ENCODE assay signal across 9 cellular contexts in the genomic region with DNA sequence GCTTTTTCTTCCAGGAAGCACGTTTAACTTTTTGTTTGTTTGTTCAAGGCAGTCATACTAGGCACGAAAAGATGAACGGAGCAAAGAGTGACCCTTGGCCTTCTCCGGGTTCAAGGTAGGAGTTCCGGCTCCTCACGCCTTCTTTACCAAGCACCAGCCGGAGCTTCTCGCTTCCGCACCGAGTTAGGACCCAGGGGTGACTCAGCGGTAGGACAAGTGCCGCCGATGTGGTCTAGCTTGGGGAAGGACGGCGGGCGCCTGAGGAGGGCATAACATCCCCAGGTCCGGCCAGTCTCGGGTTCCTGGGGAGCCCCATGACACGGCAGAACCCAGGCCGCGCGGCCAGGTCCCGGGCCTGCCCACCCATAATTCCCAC. TPM values are rescaled to one million over a fixed set of nuclear protein-coding genes. Genes with fewer than 3 reads are reported as not detected.
A peak's percentile ranks its signal among the peaks of the same experiment; 100 is the strongest.
DNase-seq lines count a peak whose midpoint lies in the region; ATAC-seq, FAIRE-seq and TF ChIP-seq lines count a peak whose summit lies in the region.
"Had no signal": no experiment of that assay in that cellular context is flagged by ENCODE, and none has a peak within 500 bp of the region (broad histone marks: within the 10 kb centered on the region; RNA-seq: fewer than 3 reads in every experiment).

No MANE protein-coding gene starts in this region.

- peak overlapping the region; percentile 41 for H2AFZ ChIP-seq in GM12878 (ENCODE audit: control insufficient read depth, low read depth, low read length)

- peak overlapping the region; percentile 89 for H3K4me2 ChIP-seq in BLaER1
- H3K4me2 ChIP-seq in GM12878 (ENCODE audit: control insufficient read depth, insufficient read depth) = peak overlapping the region; percentile 44

- H3K27ac ChIP-seq in BLaER1 = peak overlapping the region; percentile 83
- peak overlapping the region; percentile 89 for H3K27ac ChIP-seq in GM12878 (ENCODE audit: control insufficient read depth, insufficient read depth)

- SMC1A ChIA-PET in GM12878 (lab: Charles Lee; ENCODE audit: uncharacterized antibody, unreplicated experiment) = interaction anchor here (0.7 to 2.3 kb wide), 9 partner anchors 21 to 106 kb away, joined by 3 to 8 read pairs (median 3); no protein-coding TSS in a partner anchor

- RAD21 ChIA-PET in GM12878 (lab: Charles Lee; ENCODE audit: unreplicated experiment) = interaction anchor here (0.6 to 2.2 kb wide), 5 partner anchors 27 to 106 kb away, joined by 3 to 9 read pairs (median 7); a partner anchor contains a TSS

- H4K20me1 ChIP-seq in BLaER1 (peaks cover 46% of the 10 kb centered on the region), GM12878 (ENCODE audit: control insufficient read depth, insufficient read depth) (no peaks in the 10 kb centered on the region)

- H3K27me3 ChIP-seq in BLaER1 (no peaks in the 10 kb centered on the region), GM12878 (replicated peaks in 1 of 2; ENCODE audit: control insufficient read depth in 2 of 2, insufficient read depth in 2 of 2, low read length in 1 of 2) (no peaks in the 10 kb centered on the region)

- no peak for TF ChIP-seq POLR2A in GM12878 (IDR thresholded peaks at IDR 0.05; ENCODE audit: low read depth, low read length)

- intact Hi-C loops in GM12878 (cut with micrococcal nuclease; ENCODE audit: unreplicated experiment) = loop anchor here (1.0 to 10.0 kb wide), 3 partner anchors 57 to 909 kb away; a partner anchor contains a TSS

- TF ChIP-seq CTCF in GM12878 (IDR thresholded peaks at IDR 0.05 in 2 of 3, conservative IDR thresholded peaks at IDR 0.05 in 1 of 3; ENCODE audit: control insufficient read depth in 2 of 3, extremely low read depth in 1 of 3, insufficient read depth in 1 of 3, low read depth in 3 of 3, low read length in 3 of 3) = no peak

- peak overlapping the region; percentile 89 for H3K4me3 ChIP-seq in BLaER1
- peak overlapping the region; percentile 98 for H3K4me3 ChIP-seq in GM12878

- H3K79me2 ChIP-seq in GM12878 (ENCODE audit: control insufficient read depth, insufficient read depth, low read length) = peaks cover 50% of the 10 kb centered on the region

- in situ Hi-C loops in GM12878 (cut with MboI) = no loop called here

- H3K4me1 ChIP-seq in BLaER1 (peaks cover 33% of the 10 kb centered on the region), GM12878 (ENCODE audit: control insufficient read depth, insufficient read depth, low read length) (no peaks in the 10 kb centered on the region; the same call in 1 of the 2 replicates)

- peak; percentile 19 for ATAC-seq in GM19351 (IDR thresholded peaks at IDR 0.05; ENCODE audit: unreplicated experiment)
- ATAC-seq in HG03457 (IDR thresholded peaks at IDR 0.05; ENCODE audit: unreplicated experiment) = peak; percentile 21
- peak; percentile 71 for ATAC-seq in GM12878
- no peak for ATAC-seq in HG03521 (IDR thresholded peaks at IDR 0.05; ENCODE audit: unreplicated experiment)

- peaks cover 19% of the 10 kb centered on the region for H3K36me3 ChIP-seq in BLaER1
- peaks cover 2 to 7% of the 10 kb centered on the region in 2 experiments; a peak in 3 of 4 replicates for H3K36me3 ChIP-seq in GM12878 (ENCODE audit: control insufficient read depth in 2 of 2, insufficient read depth in 2 of 2, low read length in 1 of 2)

- POLR2A ChIA-PET in GM12878 (lab: Charles Lee) = interaction anchor here (0.6 to 1.9 kb wide), 8 partner anchors 14 to 326 kb away, joined by 3 to 13 read pairs (median 4); a partner anchor contains a TSS

- peak; percentile 42 for DNase-seq in SKM-1 treated with dmso at 0.1 percent for 144 hours (lab: John Stamatoyannopoulos, UW; ENCODE audit: unreplicated experiment)
- no peak for DNase-seq in GM12878 (ENCODE audit: low read depth, low spot score)
- DNase-seq in iris pigment epithelial cell (ENCODE audit: low read depth) = peak; percentile 54
- DNase-seq in stimulated activated CD4-positive, alpha-beta T cell treated with anti-CD3 and anti-CD28 coated beads, Interleukin-4, amount 100 ng/mL, for 24 hours = peak; percentile 70

- CTCF ChIA-PET in GM12878 (lab: Yijun Ruan, JAX) = interaction anchor here (0.6 to 4.2 kb wide), 14 partner anchors 9 to 215 kb away, joined by 3 to 32 read pairs (median 3); a partner anchor contains a TSS

- H3K9me3 ChIP-seq in BLaER1 (no peaks in the 10 kb centered on the region), GM12878 (replicated peaks; ENCODE audit: control insufficient read depth, insufficient read depth, low read length) (no peaks in the 10 kb centered on the region)

- peak overlapping the region; percentile 78 for H3K9ac ChIP-seq in BLaER1
- peak overlapping the region; percentile 86 for H3K9ac ChIP-seq in GM12878 (ENCODE audit: control insufficient read depth, insufficient read depth, low read length)

- 0% methylated on average over 23 of the region's 23 CpGs for WGBS in GM12878 (ENCODE audit: insufficient coverage, insufficient replicate concordance, low lambda C conversion rate, missing lambda C conversion rate)

- TSS peak; percentile 85 for BruUV-seq in GM12878 (replicated peaks; lab: Mats Ljungman, UMichigan)

- no peak for FAIRE-seq in GM12878 (lab: Jason Lieb, UNC)

- TF ChIP-seq RAD21 in GM12878 (IDR thresholded peaks at IDR 0.05; ENCODE audit: insufficient read depth, low read depth, low read length) = no peak

- TF ChIP-seq EP300 in GM12878 (IDR thresholded peaks at IDR 0.05; ENCODE audit: borderline replicate concordance in 1 of 2, control insufficient read depth in 1 of 2, low read depth in 2 of 2, low read length in 2 of 2) = no peak

RNA-seq across cellular contexts. Expression of a gene that starts 0.4 kb away (rescaled TPM):
- 44.7 and 51.5 TPM in 2 replicates for total RNA-seq in GM12878 (2013; cell fraction: nucleolus; rRNA removed)
- total RNA-seq in GM12878 (2014; rRNA removed) (58.7 and 68.4 TPM in 2 replicates), GM12878 (2014; rRNA removed; fragmentation: Illumina TruSeq; extraction: Trizol) (89.3 and 96.9 TPM in 2 replicates), GM12878 (2021) (166 and 170 TPM in 2 replicates)
- polyA plus RNA-seq in GM12878 (2011; ENCODE audit: low read depth) = 70.3 TPM
- polyA plus RNA-seq in GM12878 (2011; rRNA removed) (203 and 210 TPM in 2 replicates), GM12878 (2014; fragmentation: Illumina TruSeq; extraction: Trizol) (146 and 154 TPM in 2 replicates), GM12878 (2014; fragmentation: Nextera tagmentation; extraction: Ambion mirVana) (100 to 1,000 TPM; 267 to 271 TPM), GM12878 (2014; rRNA removed) (124 and 141 TPM in 2 replicates), GM12878 (2016; fragmentation: Nextera tagmentation; extraction: Ambion mirVana) (100 to 1,000 TPM; 235 to 250 TPM)
- 138 and 147 TPM in 2 replicates for polyA plus RNA-seq in GM12878 (2011; cell fraction: cytosol; rRNA removed)
- polyA plus RNA-seq in GM12878 (2011; cell fraction: nucleus; rRNA removed) = 80.0 and 90.5 TPM in 2 replicates
- 98.8 and 101 TPM in 2 replicates for polyA plus RNA-seq in GM12878 (2012)
- 119 and 123 TPM in 2 replicates for polyA minus RNA-seq in GM12878 (2011; rRNA and poly(A)+ RNA removed)
- 49.6 and 52.4 TPM in 2 replicates for polyA minus RNA-seq in GM12878 (2011; cell fraction: cytosol; rRNA and poly(A)+ RNA removed)
- 24.2 and 33.5 TPM in 2 replicates for polyA minus RNA-seq in GM12878 (2011; cell fraction: nucleus; rRNA and poly(A)+ RNA removed)

RNA-seq across cellular contexts. Expression of a gene that starts 28.2 kb away (rescaled TPM):
- total RNA-seq in GM12878 (2013; cell fraction: nucleolus; rRNA removed) = 2.6 and 2.9 TPM in 2 replicates
- 0.27 and 0.28 TPM in 2 replicates for total RNA-seq in GM12878 (2014; rRNA removed)
- total RNA-seq in GM12878 (2014; rRNA removed; fragmentation: Illumina TruSeq; extraction: Trizol) = 0.18 and 0.23 TPM in 2 replicates
- 1.2 and 1.4 TPM in 2 replicates for total RNA-seq in GM12878 (2021)
- polyA plus RNA-seq in GM12878 (2011; ENCODE audit: low read depth) = 0.77 TPM
- polyA plus RNA-seq in GM12878 (2011; rRNA removed) = 0.33 and 0.62 TPM in 2 replicates
- 0.30 and 0.33 TPM in 2 replicates for polyA plus RNA-seq in GM12878 (2011; cell fraction: cytosol; rRNA removed)
- polyA plus RNA-seq in GM12878 (2011; cell fraction: nucleus; rRNA removed) = 0.25 and 0.53 TPM in 2 replicates
- 1.2 TPM in 2 replicates for polyA plus RNA-seq in GM12878 (2012)
- polyA plus RNA-seq in GM12878 (2014; fragmentation: Illumina TruSeq; extraction: Trizol) = 0.16 and 0.59 TPM in 2 replicates
- under 1 TPM; 0.06 to 0.16 TPM for polyA plus RNA-seq in GM12878 (2014; fragmentation: Nextera tagmentation; extraction: Ambion mirVana)
- polyA plus RNA-seq in GM12878 (2014; rRNA removed) = 0.39 and 0.42 TPM in 2 replicates
- 1 to 10 TPM in 1 of 2 experiments, not detected in 1; 1.9 TPM for polyA plus RNA-seq in GM12878 (2016; fragmentation: Nextera tagmentation; extraction: Ambion mirVana)
- polyA minus RNA-seq in GM12878 (2011; rRNA and poly(A)+ RNA removed) = 1.4 and 1.6 TPM in 2 replicates
- 1.1 and 2.6 TPM in 2 replicates for polyA minus RNA-seq in GM12878 (2011; cell fraction: cytosol; rRNA and poly(A)+ RNA removed)
- polyA minus RNA-seq in GM12878 (2011; cell fraction: nucleus; rRNA and poly(A)+ RNA removed) = 0.36 and 2.6 TPM in 2 replicates

RNA-seq across cellular contexts. Expression of a gene that starts 40.5 kb away (rescaled TPM):
- 2.8 and 3.9 TPM in 2 replicates for total RNA-seq in GM12878 (2013; cell fraction: nucleolus; rRNA removed)
- total RNA-seq in GM12878 (2014; rRNA removed) = not detected in 2 replicates
- total RNA-seq in GM12878 (2014; rRNA removed; fragmentation: Illumina TruSeq; extraction: Trizol) = 0.04 TPM in 1 of 2 replicates, not detected in the other
- 0.08 TPM in 1 of 2 replicates, not detected in the other for total RNA-seq in GM12878 (2021)
- polyA plus RNA-seq in GM12878 (2011; ENCODE audit: low read depth) = 0.07 TPM
- polyA plus RNA-seq in GM12878 (2011; rRNA removed) = 0.04 and 0.11 TPM in 2 replicates
- 0.01 and 0.05 TPM in 2 replicates for polyA plus RNA-seq in GM12878 (2011; cell fraction: cytosol; rRNA removed)
- 0.45 and 0.50 TPM in 2 replicates for polyA plus RNA-seq in GM12878 (2011; cell fraction: nucleus; rRNA removed)
- polyA plus RNA-seq in GM12878 (2012) = 0.13 and 0.14 TPM in 2 replicates
- 0.06 and 0.08 TPM in 2 replicates for polyA plus RNA-seq in GM12878 (2014; fragmentation: Illumina TruSeq; extraction: Trizol)
- polyA plus RNA-seq in GM12878 (2014; fragmentation: Nextera tagmentation; extraction: Ambion mirVana) = under 1 TPM in 1 of 2 experiments, not detected in 1; 0.05 TPM
- 0.03 and 0.09 TPM in 2 replicates for polyA plus RNA-seq in GM12878 (2014; rRNA removed)
- under 1 TPM in 1 of 2 experiments, not detected in 1; 0.04 TPM for polyA plus RNA-seq in GM12878 (2016; fragmentation: Nextera tagmentation; extraction: Ambion mirVana)
- polyA minus RNA-seq in GM12878 (2011; rRNA and poly(A)+ RNA removed) = 0.05 and 0.15 TPM in 2 replicates
- not detected in 2 replicates for polyA minus RNA-seq in GM12878 (2011; cell fraction: cytosol; rRNA and poly(A)+ RNA removed)
- polyA minus RNA-seq in GM12878 (2011; cell fraction: nucleus; rRNA and poly(A)+ RNA removed) = 0.12 TPM in 1 of 2 replicates, not detected in the other
- total RNA-seq: T-helper 2 cell treated with Interferon-gamma antibody and Interleukin-4, amounts not matched to agents 100 ng/mL and 5 ng/mL, for 36 hours had no signal

RNA-seq across cellular contexts. Expression of a gene that starts 57.8 kb away (rescaled TPM):
- total RNA-seq in GM12878 (2013; cell fraction: nucleolus; rRNA removed) = 17.6 and 17.8 TPM in 2 replicates
- total RNA-seq in GM12878 (2014; rRNA removed) (5.0 and 5.5 TPM in 2 replicates), GM12878 (2014; rRNA removed; fragmentation: Illumina TruSeq; extraction: Trizol) (2.8 TPM in 2 replicates), GM12878 (2021) (7.4 and 8.3 TPM in 2 replicates)
- 2.0 TPM for polyA plus RNA-seq in GM12878 (2011; ENCODE audit: low read depth)
- polyA plus RNA-seq in GM12878 (2011; rRNA removed) (2.0 and 4.4 TPM in 2 replicates), GM12878 (2014; fragmentation: Illumina TruSeq; extraction: Trizol) (1.4 and 3.3 TPM in 2 replicates), GM12878 (2014; fragmentation: Nextera tagmentation; extraction: Ambion mirVana) (under 1 TPM; 0.27 to 0.80 TPM), GM12878 (2014; rRNA removed) (6.2 and 7.4 TPM in 2 replicates), GM12878 (2016; fragmentation: Nextera tagmentation; extraction: Ambion mirVana) (1 to 10 TPM; 5.8 to 7.3 TPM)
- polyA plus RNA-seq in GM12878 (2011; cell fraction: cytosol; rRNA removed) = 7.4 and 10.4 TPM in 2 replicates
- polyA plus RNA-seq in GM12878 (2011; cell fraction: nucleus; rRNA removed) = 44.0 and 45.2 TPM in 2 replicates
- 4.8 and 5.5 TPM in 2 replicates for polyA plus RNA-seq in GM12878 (2012)
- polyA minus RNA-seq in GM12878 (2011; rRNA and poly(A)+ RNA removed) = 3.1 and 7.4 TPM in 2 replicates
- 2.9 and 4.5 TPM in 2 replicates for polyA minus RNA-seq in GM12878 (2011; cell fraction: cytosol; rRNA and poly(A)+ RNA removed)
- polyA minus RNA-seq in GM12878 (2011; cell fraction: nucleus; rRNA and poly(A)+ RNA removed) = 11.7 and 17.6 TPM in 2 replicates
